Comparison of ENCODE assay signal across 8 cellular contexts in the genomic region with DNA sequence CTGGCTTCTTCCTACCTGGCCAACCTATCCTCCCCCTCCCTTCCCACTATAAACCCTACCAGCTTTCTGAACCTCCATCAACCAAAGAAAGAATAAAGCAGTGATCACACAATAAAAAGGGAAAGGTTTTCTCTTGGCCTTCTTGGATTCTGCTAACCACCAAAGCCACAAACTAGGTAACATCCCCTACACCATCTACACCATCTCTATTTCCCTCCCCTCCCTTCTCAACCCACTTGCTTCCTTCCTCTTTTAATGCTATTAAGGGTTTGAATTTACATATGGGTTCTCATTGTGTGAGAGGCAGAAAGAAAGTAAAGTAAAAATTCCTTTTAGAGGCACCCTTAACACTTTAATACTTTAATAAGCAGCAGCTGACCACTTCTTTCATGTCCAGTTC. TPM values are rescaled to one million over a fixed set of nuclear protein-coding genes. Genes with fewer than 3 reads are reported as not detected.
DNase-seq lines count a peak whose midpoint lies in the region; ATAC-seq lines count a peak whose summit lies in the region.

No MANE protein-coding gene starts in this region.

- no peaks in the 10 kb centered on the region for H3K27me3 Mint-ChIP-seq in activated T-cell treated with anti-CD3 and anti-CD28 coated beads, Interleukin-2, amount 50 U/mL, for 24 hours

- no peak overlapping the region for H2BK12ac ChIP-seq in neuronal stem cell (ENCODE audit: low read length)

- H3K4me3 Mint-ChIP-seq in activated T-cell treated with anti-CD3 and anti-CD28 coated beads, Interleukin-2, amount 50 U/mL, for 24 hours: peak overlapping the region; percentile 1
- H3K4me3 Mint-ChIP-seq in stimulated activated effector memory CD8-positive, alpha-beta T cell treated with anti-CD3 and anti-CD28 coated beads, Interleukin-12 subunit alpha, Interleukin-12 subunit beta, amount 100 ng/mL, for 72 hours: peak overlapping the region; percentile 54

- H3K4me3 ChIP-seq in neuronal stem cell (ENCODE audit: low read length in 2 of 2): no peak overlapping the region

- H3K4me1 Mint-ChIP-seq in activated T-cell treated with anti-CD3 and anti-CD28 coated beads, Interleukin-2, amount 50 U/mL, for 24 hours (ENCODE audit: low read depth): peaks cover 77% of the 10 kb centered on the region
- H3K4me1 Mint-ChIP-seq in stimulated activated effector memory CD8-positive, alpha-beta T cell treated with anti-CD3 and anti-CD28 coated beads, Interleukin-12 subunit alpha, Interleukin-12 subunit beta, amount 100 ng/mL, for 72 hours: peaks cover 77% of the 10 kb centered on the region

- peaks cover 0 to 6% of the 10 kb centered on the region in 2 donors for H3K4me1 ChIP-seq in neuronal stem cell (ENCODE audit: control insufficient read depth in 2 of 2, insufficient read depth in 1 of 2, low read depth in 1 of 2, low read length in 2 of 2)

- H3K27me3 ChIP-seq in neuronal stem cell (ENCODE audit: control insufficient read depth in 3 of 3, insufficient read depth in 3 of 3, low read depth in 1 of 3, low read length in 3 of 3): no peaks in the 10 kb centered on the region

- no peak overlapping the region for H3K27ac ChIP-seq in neuronal stem cell (replicated peaks; ENCODE audit: low read length)

- no peak overlapping the region for H3K4ac ChIP-seq in neuronal stem cell (ENCODE audit: low read length)

- H3K36me3 ChIP-seq in neuronal stem cell (replicated peaks in 1 of 2; ENCODE audit: control insufficient read depth in 2 of 2, insufficient read depth in 2 of 2, low read length in 2 of 2): no peaks in the 10 kb centered on the region

- H3K18ac ChIP-seq in neuronal stem cell (ENCODE audit: low read length): no peak overlapping the region

- H3K36me3 Mint-ChIP-seq in activated T-cell treated with anti-CD3 and anti-CD28 coated beads, Interleukin-2, amount 50 U/mL, for 24 hours (ENCODE audit: low read depth): peaks cover 96% of the 10 kb centered on the region
- peaks cover 100% of the 10 kb centered on the region for H3K36me3 Mint-ChIP-seq in stimulated activated effector memory CD8-positive, alpha-beta T cell treated with anti-CD3 and anti-CD28 coated beads, Interleukin-12 subunit alpha, Interleukin-12 subunit beta, amount 100 ng/mL, for 72 hours

- no peak overlapping the region for H2AFZ ChIP-seq in neuronal stem cell (ENCODE audit: low read length)

- no peak overlapping the region for H3K23ac ChIP-seq in neuronal stem cell (ENCODE audit: low read depth, low read length, poor library complexity)

- no peak overlapping the region for H2BK5ac ChIP-seq in neuronal stem cell (ENCODE audit: low read length)

- H3K4me2 ChIP-seq in neuronal stem cell (ENCODE audit: insufficient read depth, low read length, poor library complexity, severe bottlenecking): no peak overlapping the region

- H4K91ac ChIP-seq in neuronal stem cell (ENCODE audit: low read depth, low read length, poor library complexity): no peak overlapping the region

- H3K9me3 Mint-ChIP-seq in activated T-cell treated with anti-CD3 and anti-CD28 coated beads, Interleukin-2, amount 50 U/mL, for 24 hours: no peaks in the 10 kb centered on the region
- H3K9me3 Mint-ChIP-seq in stimulated activated effector memory CD8-positive, alpha-beta T cell treated with anti-CD3 and anti-CD28 coated beads, Interleukin-12 subunit alpha, Interleukin-12 subunit beta, amount 100 ng/mL, for 72 hours: no peaks in the 10 kb centered on the region

- no peak overlapping the region for H2BK15ac ChIP-seq in neuronal stem cell (ENCODE audit: low read length)

- H3K9me3 ChIP-seq in neuronal stem cell (replicated peaks in 1 of 2; ENCODE audit: control insufficient read depth in 2 of 2, insufficient read depth in 1 of 2, low read depth in 1 of 2, low read length in 2 of 2): no peaks in the 10 kb centered on the region

- H3K79me1 ChIP-seq in neuronal stem cell (ENCODE audit: low read depth, low read length): no peaks in the 10 kb centered on the region

- H4K8ac ChIP-seq in neuronal stem cell (ENCODE audit: low read depth, low read length): no peak overlapping the region

- peak; percentile 76 for ATAC-seq in HG03025 (IDR thresholded peaks at IDR 0.05; ENCODE audit: low FRiP score, unreplicated experiment)
- no peak for ATAC-seq in stimulated activated effector memory CD8-positive, alpha-beta T cell treated with anti-CD3 and anti-CD28 coated beads, Interleukin-12 subunit alpha, Interleukin-12 subunit beta, amount 100 ng/mL, for 72 hours

- H2AK5ac ChIP-seq in neuronal stem cell (ENCODE audit: low read depth, low read length): no peak overlapping the region

- no peak for DNase-seq in activated T-cell treated with anti-CD3 and anti-CD28 coated beads, Interleukin-2, amount 50 U/mL, for 24 hours
- no peak for DNase-seq in activated T-cell treated with anti-CD3 and anti-CD28 coated beads for 4 hours
- DNase-seq in SKM-1 treated with dmso at 0.1 percent for 144 hours (lab: John Stamatoyannopoulos, UW; ENCODE audit: unreplicated experiment): peak; percentile 91
- DNase-seq in stimulated activated effector memory CD8-positive, alpha-beta T cell treated with anti-CD3 and anti-CD28 coated beads, Interleukin-12 subunit alpha, Interleukin-12 subunit beta, amount 100 ng/mL, for 72 hours (ENCODE audit: low spot score in 2 of 2): no peak
- DNase-seq in neuronal stem cell (ENCODE audit: low spot score): no peak
- DNase-seq in NCI-H2227 treated with DMSO at 0.1 percent for 48 hours (lab: John Stamatoyannopoulos, UW): no peak
- DNase-seq in iPS-NIHi11 (ENCODE audit: low spot score): no peak

- H2BK120ac ChIP-seq in neuronal stem cell (ENCODE audit: low read depth, low read length): no peak overlapping the region

- no peak overlapping the region for H3K14ac ChIP-seq in neuronal stem cell (ENCODE audit: low read length)

- H3K27ac Mint-ChIP-seq in activated T-cell treated with anti-CD3 and anti-CD28 coated beads, Interleukin-2, amount 50 U/mL, for 24 hours: peak overlapping the region; percentile 94
- H3K27ac Mint-ChIP-seq in stimulated activated effector memory CD8-positive, alpha-beta T cell treated with anti-CD3 and anti-CD28 coated beads, Interleukin-12 subunit alpha, Interleukin-12 subunit beta, amount 100 ng/mL, for 72 hours: peak overlapping the region; percentile 90

- H3K9ac ChIP-seq in neuronal stem cell (ENCODE audit: low read depth, low read length, poor library complexity): no peak overlapping the region

RNA-seq across cellular contexts. Expression of gene RSL24D1, which starts 25.8 kb away (rescaled TPM):
- 97.7 TPM for polyA plus RNA-seq in neuronal stem cell (2013, experiment 1 of 2)
- polyA plus RNA-seq in neuronal stem cell (2013, experiment 2 of 2): 98.2 TPM
